ENCODE assay signal across 8 cellular contexts in genomic region chr11:47004595-47005033, GRCh38.
DNase-seq lines count a peak whose midpoint lies in the region; ATAC-seq and TF ChIP-seq lines count a peak whose summit lies in the region.

No MANE protein-coding gene starts in this region.

- DNase-seq in stimulated activated naive CD8-positive, alpha-beta T cell treated with anti-CD3 and anti-CD28 coated beads, Interleukin-15, Interleukin-2, amounts not matched to agents 100 U/mL and 50 U/mL, for 24 hours, result no peak
- DNase-seq in stimulated activated naive CD8-positive, alpha-beta T cell treated with anti-CD3 and anti-CD28 coated beads, Interleukin-15, amount 100 ng/mL, for 72 hours, result no peak
- DNase-seq in dermis blood vessel endothelial cell (peak; percentile 63), lung (ENCODE audit: low spot score) (peak; percentile 66), T-helper 17 cell (no peak), immature natural killer cell (no peak), 8988T (no peak)

- H3K4me3 Mint-ChIP-seq in stimulated activated naive CD8-positive, alpha-beta T cell treated with anti-CD3 and anti-CD28 coated beads, Interleukin-15, amount 100 ng/mL, for 72 hours, result peak overlapping the region in 1 of 2 donors; percentile 27
- H3K4me3 Mint-ChIP-seq in T-helper 17 cell (no peak overlapping the region), immature natural killer cell (no peak overlapping the region)

- peak; percentile 40 for ATAC-seq in stimulated activated naive CD8-positive, alpha-beta T cell treated with anti-CD3 and anti-CD28 coated beads, Interleukin-15, Interleukin-2, amounts not matched to agents 100 U/mL and 50 U/mL, for 24 hours
- ATAC-seq in stimulated activated naive CD8-positive, alpha-beta T cell treated with anti-CD3 and anti-CD28 coated beads, Interleukin-15, amount 100 ng/mL, for 72 hours, result no peak
- ATAC-seq in lung (ENCODE audit: insufficient read depth, low FRiP score) (peak; percentile 81), T-helper 17 cell (no peak)

- H3K27me3 Mint-ChIP-seq in stimulated activated naive CD8-positive, alpha-beta T cell treated with anti-CD3 and anti-CD28 coated beads, Interleukin-15, amount 100 ng/mL, for 72 hours, result no peaks in the 10 kb centered on the region
- no peaks in the 10 kb centered on the region for H3K27me3 Mint-ChIP-seq in T-helper 17 cell
- H3K27me3 Mint-ChIP-seq in immature natural killer cell (ENCODE audit: low read depth in 3 of 3), result no peaks in the 10 kb centered on the region

- H3K4me2 ChIP-seq in OCI-LY3 (ENCODE audit: low read length), result peak overlapping the region; percentile 28

- H3K79me2 ChIP-seq in OCI-LY3 (ENCODE audit: low read length), result no peaks in the 10 kb centered on the region

- no peak for TF ChIP-seq CTCF in OCI-LY3 (IDR thresholded peaks at IDR 0.05; ENCODE audit: low read depth, low read length)
- TF ChIP-seq CTCF in lung (IDR thresholded peaks at IDR 0.05; ENCODE audit: control extremely low read depth, extremely low read depth), result no peak

- H3K27ac Mint-ChIP-seq in stimulated activated naive CD8-positive, alpha-beta T cell treated with anti-CD3 and anti-CD28 coated beads, Interleukin-15, amount 100 ng/mL, for 72 hours, result no peak overlapping the region
- no peak overlapping the region for H3K27ac Mint-ChIP-seq in T-helper 17 cell
- no peak overlapping the region for H3K27ac Mint-ChIP-seq in immature natural killer cell

- H3K36me3 Mint-ChIP-seq in T-helper 17 cell (ENCODE audit: low read depth), result peaks cover 4% of the 10 kb centered on the region
- H3K36me3 Mint-ChIP-seq in immature natural killer cell, result peaks cover 0 to 8% (median 0%) of the 10 kb centered on the region in 3 donors

- no peaks in the 10 kb centered on the region for H3K27me3 ChIP-seq in OCI-LY3 (ENCODE audit: low read depth, low read length)
- H3K27me3 ChIP-seq in lung (ENCODE audit: control insufficient read depth, insufficient read depth), result no peaks in the 10 kb centered on the region

- no peak overlapping the region for H3K27ac ChIP-seq in OCI-LY3 (ENCODE audit: low read length)
- peak overlapping the region in 1 of 2 donors; percentile 26 for H3K27ac ChIP-seq in lung (ENCODE audit: low read depth in 1 of 2, low read length in 1 of 2)

- H3K9ac ChIP-seq in OCI-LY3 (ENCODE audit: low read length), result no peak overlapping the region

- H3K4me3 ChIP-seq in OCI-LY3 (ENCODE audit: low read length) (peak overlapping the region; percentile 1; the same call in 1 of the 2 replicates), lung (no peak overlapping the region)

- no peaks in the 10 kb centered on the region for H3K9me3 Mint-ChIP-seq in stimulated activated naive CD8-positive, alpha-beta T cell treated with anti-CD3 and anti-CD28 coated beads, Interleukin-15, amount 100 ng/mL, for 72 hours
- H3K9me3 Mint-ChIP-seq in immature natural killer cell, result no peaks in the 10 kb centered on the region

- H3K9me3 ChIP-seq in OCI-LY3 (ENCODE audit: insufficient read depth, low read length), result no peaks in the 10 kb centered on the region
- no peaks in the 10 kb centered on the region for H3K9me3 ChIP-seq in lung (ENCODE audit: control insufficient read depth in 2 of 2, insufficient read depth in 1 of 2, low read length in 1 of 2)
- H3K9me3 ChIP-seq in T-helper 17 cell (ENCODE audit: control insufficient read depth, low read length, poor library complexity, severe bottlenecking), result no peaks in the 10 kb centered on the region

- H2AFZ ChIP-seq in OCI-LY3 (ENCODE audit: low read depth, low read length), result no peak overlapping the region

- H3K4me1 Mint-ChIP-seq in stimulated activated naive CD8-positive, alpha-beta T cell treated with anti-CD3 and anti-CD28 coated beads, Interleukin-15, amount 100 ng/mL, for 72 hours, result peaks cover 48% of the 10 kb centered on the region
- H3K4me1 Mint-ChIP-seq in T-helper 17 cell (peaks cover 13% of the 10 kb centered on the region), immature natural killer cell (peaks cover 0 to 2% of the 10 kb centered on the region in 2 donors)

- no peaks in the 10 kb centered on the region for H4K20me1 ChIP-seq in OCI-LY3 (ENCODE audit: insufficient read depth, low read length)

- H3K4me1 ChIP-seq in OCI-LY3 (ENCODE audit: low read length), result peaks cover 32% of the 10 kb centered on the region
- H3K4me1 ChIP-seq in lung (ENCODE audit: control insufficient read depth in 2 of 2, insufficient read depth in 2 of 2, low read length in 2 of 2), result peaks cover 0 to 18% of the 10 kb centered on the region in 2 donors

- H3K36me3 ChIP-seq in OCI-LY3 (replicated peaks; ENCODE audit: low read depth, low read length), result no peaks in the 10 kb centered on the region
- H3K36me3 ChIP-seq in lung (ENCODE audit: control insufficient read depth in 2 of 2, insufficient read depth in 2 of 2, low read length in 2 of 2), result no peaks in the 10 kb centered on the region

Comparison
In these comparisons a context has a peak if more than half of its experiments do, and no peak if none do; other contexts are left out.
1. ATAC-seq: peak in stimulated activated naive CD8-positive, alpha-beta T cell treated with anti-CD3 and anti-CD28 coated beads, Interleukin-15, Interleukin-2, amounts not matched to agents 100 U/mL and 50 U/mL, for 24 hours (single experiment) and lung (single experiment); none in stimulated activated naive CD8-positive, alpha-beta T cell treated with anti-CD3 and anti-CD28 coated beads, Interleukin-15, amount 100 ng/mL, for 72 hours (single experiment) and T-helper 17 cell (single experiment).
2. DNase-seq: peak in dermis blood vessel endothelial cell (single experiment) and lung (single experiment); none in stimulated activated naive CD8-positive, alpha-beta T cell treated with anti-CD3 and anti-CD28 coated beads, Interleukin-15, Interleukin-2, amounts not matched to agents 100 U/mL and 50 U/mL, for 24 hours (single experiment), stimulated activated naive CD8-positive, alpha-beta T cell treated with anti-CD3 and anti-CD28 coated beads, Interleukin-15, amount 100 ng/mL, for 72 hours (0 of 2), T-helper 17 cell (0 of 3), immature natural killer cell (0 of 3) and 8988T (single experiment).